ENCODE assay signal across 1 cellular context in the genomic region with DNA sequence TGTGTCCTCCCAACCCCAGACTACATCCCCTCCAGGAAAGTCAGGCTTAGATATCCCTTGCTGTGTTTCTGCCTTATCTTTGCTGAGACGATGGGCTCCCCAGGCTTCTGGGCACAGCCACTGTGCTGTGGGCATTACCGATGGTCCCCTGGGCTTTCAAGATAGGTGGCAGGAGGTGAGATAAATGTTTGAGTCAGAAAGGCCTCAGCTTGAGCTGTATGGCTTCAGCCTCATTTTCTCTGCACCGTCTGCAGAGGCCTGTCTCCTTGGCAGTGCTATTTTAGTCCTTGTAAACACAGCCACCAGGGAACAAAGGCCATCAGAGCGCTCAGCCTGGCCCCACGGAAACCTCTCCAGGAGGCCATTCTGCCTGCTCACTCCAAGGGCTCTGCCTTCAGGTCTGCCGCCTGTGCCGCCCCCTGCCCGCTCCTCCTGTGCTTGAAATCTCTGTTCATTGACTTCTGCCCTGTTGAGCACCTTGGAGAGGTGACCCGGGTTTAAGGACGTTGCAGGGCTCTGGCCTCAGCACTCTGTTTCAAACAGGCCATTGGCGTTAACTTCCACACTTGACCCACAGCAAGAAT.
TF ChIP-seq lines count a peak whose summit lies in the region.

No MANE protein-coding gene starts in this region.

TF ChIP-seq in GM23338, 12 proteins besides CTCF, POLR2A, EP300 and RAD21 (continued from another document):
- no peak for TF ChIP-seq ZNF462 (CRISPR knock-in tag; IDR thresholded peaks at IDR 0.05)
- no peak for TF ChIP-seq POLR2AphosphoS5 (IDR thresholded peaks at IDR 0.05; ENCODE audit: low read depth)
- TF ChIP-seq EZH2 (IDR thresholded peaks at IDR 0.05; ENCODE audit: low read depth, unreplicated experiment): no peak
- no peak for TF ChIP-seq EZH2phosphoT487 (IDR thresholded peaks at IDR 0.05; ENCODE audit: unreplicated experiment)
- TF ChIP-seq ZNF114 (CRISPR knock-in tag; IDR thresholded peaks at IDR 0.05): no peak
- TF ChIP-seq CREB1 (CRISPR knock-in tag; IDR thresholded peaks at IDR 0.05; ENCODE audit: low read depth): no peak
- TF ChIP-seq STAT1 (IDR thresholded peaks at IDR 0.05; ENCODE audit: unreplicated experiment): no peak
- TF ChIP-seq REST (IDR thresholded peaks at IDR 0.05; ENCODE audit: unreplicated experiment): no peak
- TF ChIP-seq ETS1 (IDR thresholded peaks at IDR 0.05): no peak
- no peak for TF ChIP-seq JUNB (IDR thresholded peaks at IDR 0.05; ENCODE audit: unreplicated experiment)
- TF ChIP-seq ZNF331 (CRISPR knock-in tag; IDR thresholded peaks at IDR 0.05; ENCODE audit: low read depth): no peak
TF ChIP-seq in GM23338: peak in this region for 0.
